In the genomic region with DNA sequence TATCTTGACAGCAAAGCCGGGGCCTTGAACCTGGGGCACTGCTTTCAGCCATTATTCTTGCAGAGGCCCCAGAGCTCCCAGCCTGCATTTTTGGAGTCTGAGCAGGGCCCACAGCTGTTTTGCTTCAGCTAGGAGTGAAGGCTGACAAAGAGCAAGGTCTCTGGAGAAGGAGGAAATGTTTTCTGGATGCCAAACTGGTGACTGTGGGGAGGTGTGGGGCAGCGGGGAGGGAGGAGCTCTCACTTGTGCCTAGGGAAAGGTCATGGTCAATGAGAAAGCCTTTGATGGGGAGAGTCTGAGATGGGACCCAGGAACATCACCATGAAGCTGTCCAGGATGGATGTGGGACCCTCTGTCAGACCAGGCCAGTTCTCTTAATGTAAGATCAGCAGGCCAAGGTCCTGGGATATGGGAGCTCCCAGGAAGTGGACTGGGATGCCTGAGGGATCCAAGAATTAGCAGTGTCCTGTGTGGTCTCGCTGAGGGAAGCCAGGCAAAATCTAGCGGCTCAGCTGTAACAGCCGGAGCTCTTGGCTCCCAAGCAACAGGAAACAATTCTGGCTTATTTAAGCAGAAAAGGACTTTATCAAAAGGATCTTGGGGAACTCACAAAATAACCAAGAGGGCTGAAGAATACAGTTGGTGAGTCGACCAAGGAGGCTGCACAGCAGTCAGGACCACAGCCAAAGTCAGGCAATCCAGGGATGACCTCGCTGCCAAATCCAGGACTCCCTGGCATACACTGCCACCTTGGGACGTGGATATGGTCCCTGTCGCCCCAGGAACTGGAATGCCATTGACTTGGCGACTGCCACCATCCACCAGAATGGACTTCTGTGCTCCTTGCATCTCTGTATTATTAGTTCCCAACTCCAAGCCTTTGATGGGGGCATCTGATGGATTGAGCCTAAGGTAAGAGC, we compare ENCODE assay signal across 14 cellular contexts.
DNase-seq lines count a peak whose midpoint lies in the region; ATAC-seq, FAIRE-seq and TF ChIP-seq lines count a peak whose summit lies in the region.
"Had no signal": no experiment of that assay in that cellular context is flagged by ENCODE, and none has a peak within 500 bp of the region (broad histone marks: within the 10 kb centered on the region; RNA-seq: fewer than 3 reads in every experiment).

No MANE protein-coding gene starts in this region.

- H3K36me3 Mint-ChIP-seq in MCF 10A (ENCODE audit: insufficient read depth, unreplicated experiment) = no peaks in the 10 kb centered on the region
- H3K36me3 Mint-ChIP-seq in chondrocyte (ENCODE audit: low read depth) = no peaks in the 10 kb centered on the region
- H3K36me3 Mint-ChIP-seq: activated naive CD8-positive, alpha-beta T cell treated with anti-CD3 and anti-CD28 coated beads for 36 hours had no signal

- CTCF ChIA-PET in mammary epithelial cell (lab: Charles Lee; ENCODE audit: low non-redundant PET) = no interaction called here
- CTCF ChIA-PET in MCF 10A (lab: Yijun Ruan, JAX) = interaction anchor here (0.6 to 1.1 kb wide), 3 partner anchors 527 to 533 kb away, joined by 3 to 4 read pairs (median 3); no protein-coding TSS in a partner anchor

- H3K79me2 ChIP-seq in mammary epithelial cell (ENCODE audit: insufficient read depth, low read length) = no peaks in the 10 kb centered on the region

- H2AFZ ChIP-seq in mammary epithelial cell (ENCODE audit: low read depth, low read length) = no peak overlapping the region

- H3K4me2 ChIP-seq in mammary epithelial cell (ENCODE audit: insufficient read depth, low read depth, low read length) = no peak overlapping the region

- H3K27me3 Mint-ChIP-seq in MCF 10A (ENCODE audit: insufficient read depth, unreplicated experiment) = peaks cover 11% of the 10 kb centered on the region
- no peaks in the 10 kb centered on the region for H3K27me3 Mint-ChIP-seq in chondrocyte (ENCODE audit: low read depth)
- H3K27me3 Mint-ChIP-seq: activated naive CD8-positive, alpha-beta T cell treated with anti-CD3 and anti-CD28 coated beads for 36 hours had no signal

- H3K4me3 ChIP-seq in mammary epithelial cell (replicated peaks in 1 of 3; ENCODE audit: insufficient read depth in 1 of 3, low read depth in 2 of 3, low read length in 3 of 3) = no peak overlapping the region
- H3K4me3 ChIP-seq: GM12878 had no signal

- WGBS in mammary epithelial cell (ENCODE audit: low coverage, missing lambda C conversion rate) = 30% methylated on average over 9 of the region's 10 CpGs

- H3K4me3 Mint-ChIP-seq in MCF 10A (ENCODE audit: unreplicated experiment) (no peak overlapping the region), chondrocyte (ENCODE audit: unreplicated experiment) (no peak overlapping the region)
- H3K4me3 Mint-ChIP-seq: activated naive CD8-positive, alpha-beta T cell treated with anti-CD3 and anti-CD28 coated beads for 36 hours had no signal

- no peak for ATAC-seq in HG02571 (IDR thresholded peaks at IDR 0.05; ENCODE audit: unreplicated experiment)
- ATAC-seq: activated CD4-positive, CD25-positive, alpha-beta regulatory T cell treated with anti-CD3 and anti-CD28 coated beads, Interleukin-2, amount 50 U/mL, for 24 hours; GM12878 had no signal

- no peak overlapping the region for H3K27ac Mint-ChIP-seq in MCF 10A (ENCODE audit: low read depth, unreplicated experiment)
- peak overlapping the region; percentile 89 for H3K27ac Mint-ChIP-seq in chondrocyte (ENCODE audit: unreplicated experiment)
- H3K27ac Mint-ChIP-seq: activated naive CD8-positive, alpha-beta T cell treated with anti-CD3 and anti-CD28 coated beads for 36 hours had no signal

- dilution Hi-C loops in mammary epithelial cell (cut with HindIII; ENCODE audit: low sequenced_read_pairs) = no loop called here

- no peaks in the 10 kb centered on the region for H3K36me3 ChIP-seq in mammary epithelial cell (ENCODE audit: insufficient read depth, low read length)

- in situ Hi-C loops in mammary epithelial cell (cut with MboI; ENCODE audit: low sequenced_read_pairs in 2 of 2) = no loop called here

- no peaks in the 10 kb centered on the region for H3K4me1 ChIP-seq in mammary epithelial cell (ENCODE audit: insufficient read depth, low read length)

- BruUV-seq in mammary epithelial cell (replicated peaks; lab: Mats Ljungman, UMichigan) (no TSS peak), MCF 10A (replicated peaks; lab: Mats Ljungman, UMichigan) (no TSS peak)

- POLR2A ChIA-PET in MCF 10A (lab: Yijun Ruan, JAX) = interaction anchor here (0.6 kb wide), 2 partner anchors 1001 to 1167 kb away, joined by 3 read pairs; no protein-coding TSS in a partner anchor

- H3K4me1 Mint-ChIP-seq in MCF 10A (ENCODE audit: insufficient read depth, unreplicated experiment) = peaks cover 7% of the 10 kb centered on the region
- peaks cover 29% of the 10 kb centered on the region for H3K4me1 Mint-ChIP-seq in chondrocyte (ENCODE audit: low read depth)

- TF ChIP-seq CTCF in mammary epithelial cell (conservative IDR thresholded peaks at IDR 0.05 in 1 of 2, IDR thresholded peaks at IDR 0.05 in 1 of 2; ENCODE audit: extremely low read depth in 1 of 2, insufficient read depth in 1 of 2, low read depth in 1 of 2, low read length in 2 of 2) (no peak), MCF 10A (IDR thresholded peaks at IDR 0.05; ENCODE audit: unreplicated experiment) (no peak), chondrocyte (IDR thresholded peaks at IDR 0.05) (peak; percentile 20)

- DNase-seq in mammary epithelial cell (peak; percentile 29), MCF 10A (ENCODE audit: unreplicated experiment) (no peak), chondrocyte (ENCODE audit: low spot score) (no peak), kidney tubule cell (ENCODE audit: low spot score) (peak; percentile 80), urothelium cell line (ENCODE audit: low spot score) (peak; percentile 56), SKM-1 (lab: John Stamatoyannopoulos, UW; ENCODE audit: unreplicated experiment) (no peak)
- DNase-seq in stimulated activated CD4-positive, alpha-beta T cell treated with anti-CD3 and anti-CD28 coated beads, Interleukin-4, amount 100 ng/mL, for 1 hour = no peak
- DNase-seq: activated naive CD8-positive, alpha-beta T cell treated with anti-CD3 and anti-CD28 coated beads for 36 hours; glutamatergic neuron; NCI-H774; posterior cingulate gyrus had no signal

- no peaks in the 10 kb centered on the region for H3K27me3 ChIP-seq in mammary epithelial cell (ENCODE audit: insufficient read depth, low read length)

- H4K20me1 ChIP-seq in mammary epithelial cell (ENCODE audit: insufficient read depth, low read length) = no peaks in the 10 kb centered on the region

- no peak overlapping the region for H3K27ac ChIP-seq in mammary epithelial cell (ENCODE audit: insufficient read depth, low read depth, low read length)

- H3K9ac ChIP-seq in mammary epithelial cell (ENCODE audit: insufficient read depth, low read length) = no peak overlapping the region

- no peaks in the 10 kb centered on the region for H3K9me3 ChIP-seq in mammary epithelial cell (replicated peaks; ENCODE audit: insufficient read depth, low read length)

- no peak for FAIRE-seq in urothelium cell line (lab: Jason Lieb, UNC)
- FAIRE-seq: GM12878 had no signal

- intact Hi-C loops in mammary epithelial cell (cut with micrococcal nuclease) (loop anchor here (10.0 kb wide), 1 partner anchor 88 kb away; no protein-coding TSS in a partner anchor), MCF 10A (cut with micrococcal nuclease) (loop anchor here (10.0 kb wide), 3 partner anchors 108 to 1508 kb away; no protein-coding TSS in a partner anchor)

- H3K9me3 Mint-ChIP-seq in MCF 10A (ENCODE audit: unreplicated experiment) (no peaks in the 10 kb centered on the region), chondrocyte (ENCODE audit: low read depth) (no peaks in the 10 kb centered on the region)
- H3K9me3 Mint-ChIP-seq: activated naive CD8-positive, alpha-beta T cell treated with anti-CD3 and anti-CD28 coated beads for 36 hours had no signal

Comparison
In these comparisons a context has a peak if more than half of its experiments do, and no peak if none do; other contexts are left out.
1. DNase-seq: peak in mammary epithelial cell (single experiment), kidney tubule cell (single experiment) and urothelium cell line (single experiment); none in MCF 10A (single experiment), chondrocyte (single experiment), SKM-1 (single experiment) and stimulated activated CD4-positive, alpha-beta T cell treated with anti-CD3 and anti-CD28 coated beads, Interleukin-4, amount 100 ng/mL, for 1 hour (single experiment).